Comparison of ENCODE assay signal across 21 cellular contexts in the genomic region with DNA sequence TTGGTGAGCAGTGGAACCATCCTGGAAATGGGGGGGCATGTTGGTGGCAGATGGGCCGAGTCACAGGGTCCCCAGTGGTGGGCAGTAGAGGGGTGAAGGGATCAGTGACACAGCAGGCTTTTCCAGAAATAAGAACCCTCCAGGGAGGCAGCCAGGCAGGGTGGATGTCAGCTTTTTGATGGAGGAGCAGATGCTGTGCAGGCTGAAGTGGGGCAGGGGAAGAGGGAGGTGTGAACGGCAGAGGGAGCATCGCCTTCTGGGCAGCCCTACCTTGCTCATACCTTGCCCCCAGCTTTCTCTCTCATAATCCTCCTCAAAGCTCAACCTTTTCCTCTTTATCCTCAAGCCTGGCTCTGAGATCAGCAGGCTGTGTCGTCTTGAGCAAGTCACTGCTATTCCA.
DNase-seq lines count a peak whose midpoint lies in the region; ATAC-seq and TF ChIP-seq lines count a peak whose summit lies in the region.
"Had no signal": no experiment of that assay in that cellular context is flagged by ENCODE, and none has a peak within 500 bp of the region (broad histone marks: within the 10 kb centered on the region; RNA-seq: fewer than 3 reads in every experiment).

No MANE protein-coding gene starts in this region.

- peak overlapping the region; percentile 67 for H3K27ac ChIP-seq in C4-2B
- H3K27ac ChIP-seq: BLaER1 treated with 17β-estradiol and CSF1 and Interleukin-3, amounts not matched to agents 10 nM and 100 nM; body of pancreas; lower lobe of right lung had no signal

- H3K36me3 Mint-ChIP-seq in glutamatergic neuron (ENCODE audit: unreplicated experiment) (no peaks in the 10 kb centered on the region), osteocyte (ENCODE audit: unreplicated experiment) (peaks cover 2% of the 10 kb centered on the region)

- H3K9me3 Mint-ChIP-seq in glutamatergic neuron (ENCODE audit: unreplicated experiment) (peaks cover 29% of the 10 kb centered on the region), osteocyte (ENCODE audit: unreplicated experiment) (no peaks in the 10 kb centered on the region)

- DNase-seq in NCI-H524 (lab: John Stamatoyannopoulos, UW): peak; percentile 83 to 95
- DNase-seq in glutamatergic neuron: peak; percentile 46
- no peak for DNase-seq in osteocyte (ENCODE audit: extremely low spot score, unreplicated experiment)
- no peak for DNase-seq in NCI-H774 (lab: John Stamatoyannopoulos, UW)
- DNase-seq: activated CD4-positive, alpha-beta T cell treated with anti-CD3 and anti-CD28 coated beads for 48 hours; activated gamma-delta T cell treated with Interleukin-2 at 50 U/mL for 16 hours; activated T-cell treated with anti-CD3 and anti-CD28 coated beads, Interleukin-2, amount 50 U/mL, for 4 hours; body of pancreas; Caco-2; DMS79 treated with DMSO at 0.1 percent for 48 hours; lower lobe of right lung; NCI-H1105; NCI-H2029; small intestine; stimulated activated CD4-positive, alpha-beta T cell treated with anti-CD3 and anti-CD28 coated beads, Interleukin-1b, Interleukin-23, amount 100 ng/mL, for 48 hours; stomach had no signal

- ATAC-seq in GM19023 (IDR thresholded peaks at IDR 0.05; ENCODE audit: unreplicated experiment): no peak
- ATAC-seq in GM21528 (IDR thresholded peaks at IDR 0.05; ENCODE audit: low FRiP score, unreplicated experiment): no peak
- ATAC-seq: activated T-cell treated with anti-CD3 and anti-CD28 coated beads, Interleukin-2, amount 50 U/mL, for 4 hours; K562 had no signal

- TF ChIP-seq CTCF in C4-2B (conservative IDR thresholded peaks at IDR 0.05): no peak
- no peak for TF ChIP-seq CTCF in glutamatergic neuron (IDR thresholded peaks at IDR 0.05; ENCODE audit: partially characterized antibody, unreplicated experiment)
- TF ChIP-seq CTCF in osteocyte (IDR thresholded peaks at IDR 0.05): no peak

- H3K4me3 Mint-ChIP-seq in glutamatergic neuron (ENCODE audit: unreplicated experiment) (peak overlapping the region; percentile 48), osteocyte (ENCODE audit: unreplicated experiment) (no peak overlapping the region)
- H3K4me3 Mint-ChIP-seq: activated T-cell treated with anti-CD3 and anti-CD28 coated beads, Interleukin-2, amount 50 U/mL, for 4 hours had no signal

- peaks cover 20% of the 10 kb centered on the region for H3K27me3 Mint-ChIP-seq in glutamatergic neuron (ENCODE audit: unreplicated experiment)
- H3K27me3 Mint-ChIP-seq in osteocyte (ENCODE audit: unreplicated experiment): no peaks in the 10 kb centered on the region

- H3K4me1 Mint-ChIP-seq in glutamatergic neuron (ENCODE audit: low read depth, unreplicated experiment) (peaks cover 50% of the 10 kb centered on the region), osteocyte (ENCODE audit: unreplicated experiment) (peaks cover 42% of the 10 kb centered on the region)

- H3K27ac Mint-ChIP-seq in glutamatergic neuron (ENCODE audit: unreplicated experiment) (peak overlapping the region; percentile 96), osteocyte (ENCODE audit: unreplicated experiment) (peak overlapping the region; percentile 82)

Comparison
In these comparisons a context has a peak if more than half of its experiments do, and no peak if none do; other contexts are left out.
1. DNase-seq: peak in NCI-H524 (2 of 2) and glutamatergic neuron (single experiment); none in osteocyte (single experiment) and NCI-H774 (single experiment).